ENCODE assay signal across 8 cellular contexts in the genomic region with DNA sequence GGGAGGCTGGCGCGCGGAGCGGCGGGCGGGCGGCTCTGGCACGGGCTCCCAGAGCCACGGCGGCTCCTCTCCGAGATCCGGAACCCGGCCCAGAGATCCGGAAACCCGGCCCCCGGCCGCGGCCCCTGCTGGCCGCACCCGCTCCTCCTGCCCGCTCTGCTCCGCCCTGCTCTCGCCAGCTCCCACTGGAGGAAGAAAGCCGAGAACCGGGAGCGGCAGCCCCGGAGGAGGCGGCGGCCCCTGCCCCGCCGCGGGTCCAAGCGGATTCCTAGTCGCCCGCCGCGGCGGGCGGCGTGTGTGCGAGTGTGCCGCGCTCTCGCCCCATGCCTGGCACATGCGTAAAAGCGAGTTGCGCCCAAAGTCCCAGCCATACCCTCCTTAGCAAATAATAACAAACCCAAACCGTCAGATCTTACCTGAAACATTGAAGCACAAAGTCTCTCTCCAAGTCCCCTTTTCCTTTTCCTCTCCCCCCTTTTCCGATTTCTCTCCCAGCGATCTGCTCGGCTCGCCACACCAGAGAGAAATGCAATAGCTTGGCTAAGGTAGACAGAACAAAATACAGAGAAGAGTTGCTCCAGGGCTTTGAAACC.
DNase-seq lines count a peak whose midpoint lies in the region; ATAC-seq and TF ChIP-seq lines count a peak whose summit lies in the region.

No MANE protein-coding gene starts in this region.

- no peaks in the 10 kb centered on the region for H3K36me3 ChIP-seq in skeletal muscle satellite cell (ENCODE audit: insufficient read depth, low read length)

- peaks cover 16% of the 10 kb centered on the region for H3K4me1 Mint-ChIP-seq in CD4-positive, alpha-beta T cell (ENCODE audit: low read depth)
- peaks cover 6% of the 10 kb centered on the region for H3K4me1 Mint-ChIP-seq in central memory CD8-positive, alpha-beta T cell

- H3K9me3 Mint-ChIP-seq in CD4-positive, alpha-beta T cell, result no peaks in the 10 kb centered on the region
- H3K9me3 Mint-ChIP-seq in central memory CD8-positive, alpha-beta T cell, result no peaks in the 10 kb centered on the region

- peaks cover 12% of the 10 kb centered on the region for H3K4me1 ChIP-seq in skeletal muscle satellite cell (ENCODE audit: control insufficient read depth, insufficient read depth, low read length)

- no peak overlapping the region for H3K27ac Mint-ChIP-seq in CD4-positive, alpha-beta T cell
- H3K27ac Mint-ChIP-seq in central memory CD8-positive, alpha-beta T cell (ENCODE audit: low read depth), result no peak overlapping the region

- no peak for TF ChIP-seq CTCF in CD4-positive, alpha-beta T cell (IDR thresholded peaks at IDR 0.05)

- peak overlapping the region; percentile 59 for H3K4me3 Mint-ChIP-seq in CD4-positive, alpha-beta T cell
- peak overlapping the region; percentile 59 for H3K4me3 Mint-ChIP-seq in central memory CD8-positive, alpha-beta T cell

- peak overlapping the region; percentile 87 for H3K4me2 ChIP-seq in skeletal muscle satellite cell (ENCODE audit: low read length)

- peaks cover 61% of the 10 kb centered on the region for H3K27me3 ChIP-seq in CD4-positive, alpha-beta T cell (ENCODE audit: control insufficient read depth, insufficient read depth, low read length)
- peaks cover 76% of the 10 kb centered on the region for H3K27me3 ChIP-seq in skeletal muscle satellite cell (ENCODE audit: control insufficient read depth, insufficient read depth, low read length)

- intact Hi-C loops in CD4-positive, alpha-beta T cell (cut with DNase I, micrococcal nuclease), result loop anchor here in 1 of 2 experiments (10.0 kb wide), 1 partner anchor 352 kb away; no protein-coding TSS in a partner anchor

- peak overlapping the region; percentile 72 for H3K4me3 ChIP-seq in skeletal muscle satellite cell (ENCODE audit: low read length)

- POLR2A ChIA-PET in CD4-positive, alpha-beta T cell (lab: Charles Lee), result no interaction called here

- no peak for ATAC-seq in CD4-positive, alpha-beta T cell (ENCODE audit: poor library complexity)
- ATAC-seq in central memory CD8-positive, alpha-beta T cell (replicated peaks; ENCODE audit: extremely low read depth, poor library complexity, severe bottlenecking), result no peak
- ATAC-seq in GM21423 (IDR thresholded peaks at IDR 0.05; ENCODE audit: unreplicated experiment), result no peak

- H3K9ac ChIP-seq in skeletal muscle satellite cell (ENCODE audit: low read depth, low read length), result peak overlapping the region; percentile 44

- H3K36me3 Mint-ChIP-seq in CD4-positive, alpha-beta T cell (ENCODE audit: low read depth), result no peaks in the 10 kb centered on the region
- H3K36me3 Mint-ChIP-seq in central memory CD8-positive, alpha-beta T cell (ENCODE audit: insufficient read depth), result peaks cover 3% of the 10 kb centered on the region

- DNase-seq in CD4-positive, alpha-beta T cell, result no peak
- DNase-seq in GM19238 (ENCODE audit: insufficient read length, low spot score), result peak; percentile 22
- peak; percentile 58 for DNase-seq in HT1080 (ENCODE audit: low read depth)
- DNase-seq in central memory CD8-positive, alpha-beta T cell (ENCODE audit: low spot score in 2 of 2), result no peak
- peak; percentile 86 for DNase-seq in islet precursor cell

- H3K27ac ChIP-seq in CD4-positive, alpha-beta T cell (ENCODE audit: low read depth, low read length), result no peak overlapping the region

- H3K9me3 ChIP-seq in CD4-positive, alpha-beta T cell (ENCODE audit: control insufficient read depth, low read length), result no peaks in the 10 kb centered on the region
- no peaks in the 10 kb centered on the region for H3K9me3 ChIP-seq in skeletal muscle satellite cell (replicated peaks; ENCODE audit: low read length)

- CTCF ChIA-PET in CD4-positive, alpha-beta T cell (lab: Charles Lee), result no interaction called here

- peaks cover 81% of the 10 kb centered on the region for H3K27me3 Mint-ChIP-seq in CD4-positive, alpha-beta T cell
- H3K27me3 Mint-ChIP-seq in central memory CD8-positive, alpha-beta T cell, result peaks cover 67% of the 10 kb centered on the region

TF ChIP-seq in PFSK-1, 5 proteins besides CTCF, POLR2A, EP300 and RAD21:
- TF ChIP-seq POLR2AphosphoS5 (IDR thresholded peaks at IDR 0.05; ENCODE audit: low read depth, low read length), result peak; percentile 54
- no peak for TF ChIP-seq SIN3A (IDR thresholded peaks at IDR 0.05; ENCODE audit: borderline replicate concordance, insufficient read depth, low read length)

Comparison
In these comparisons a context has a peak if more than half of its experiments do, and no peak if none do; other contexts are left out.
1. DNase-seq: peak in GM19238 (single experiment), HT1080 (single experiment) and islet precursor cell (single experiment); none in CD4-positive, alpha-beta T cell (0 of 10) and central memory CD8-positive, alpha-beta T cell (0 of 2).